Comparison of ENCODE assay signal across 18 cellular contexts in genomic region chr18:79558196-79559120, GRCh38.
A peak's percentile ranks its signal among the peaks of the same experiment; 100 is the strongest.
DNase-seq lines count a peak whose midpoint lies in the region; ATAC-seq and TF ChIP-seq lines count a peak whose summit lies in the region.
"Had no signal": no experiment of that assay in that cellular context is flagged by ENCODE, and none has a peak within 500 bp of the region (broad histone marks: within the 10 kb centered on the region; RNA-seq: fewer than 3 reads in every experiment).

No MANE protein-coding gene starts in this region.

- no peak overlapping the region for H3K27ac ChIP-seq in lower lobe of right lung
- no peak overlapping the region for H3K27ac ChIP-seq in tibial artery
- H3K27ac ChIP-seq: C4-2B had no signal

- intact Hi-C loops in lower lobe of right lung (cut with DNase I) (no loop called here), tibial artery (cut with DNase I; ENCODE audit: low total_unique reads) (no loop called here)

- H3K9me3 Mint-ChIP-seq in activated naive CD8-positive, alpha-beta T cell treated with anti-CD3 and anti-CD28 coated beads, Interleukin-2, amount 10 ng/mL, durations not matched to agents 7 days and 5 days, result no peaks in the 10 kb centered on the region
- no peaks in the 10 kb centered on the region for H3K9me3 Mint-ChIP-seq in activated naive CD8-positive, alpha-beta T cell treated with anti-CD3 and anti-CD28 coated beads, Interleukin-2, amount 50 U/mL, for 24 hours
- no peaks in the 10 kb centered on the region for H3K9me3 Mint-ChIP-seq in chondrocyte (ENCODE audit: low read depth)

- POLR2A ChIA-PET in activated naive CD8-positive, alpha-beta T cell treated with anti-CD3 and anti-CD28 coated beads, Interleukin-2, amount 10 ng/mL, durations not matched to agents 7 days and 5 days (lab: Charles Lee), result no interaction called here

- H3K4me3 ChIP-seq in lower lobe of right lung, result no peak overlapping the region
- no peak overlapping the region for H3K4me3 ChIP-seq in tibial artery

- no peaks in the 10 kb centered on the region for H3K9me3 ChIP-seq in lower lobe of right lung
- H3K9me3 ChIP-seq in tibial artery, result no peaks in the 10 kb centered on the region
- H3K9me3 ChIP-seq: Caco-2 had no signal

- no peak overlapping the region for H3K4me3 Mint-ChIP-seq in activated naive CD8-positive, alpha-beta T cell treated with anti-CD3 and anti-CD28 coated beads, Interleukin-2, amount 10 ng/mL, durations not matched to agents 7 days and 5 days
- no peak overlapping the region for H3K4me3 Mint-ChIP-seq in activated naive CD8-positive, alpha-beta T cell treated with anti-CD3 and anti-CD28 coated beads, Interleukin-2, amount 50 U/mL, for 24 hours
- no peak overlapping the region for H3K4me3 Mint-ChIP-seq in chondrocyte (ENCODE audit: unreplicated experiment)

- H3K27me3 Mint-ChIP-seq in activated naive CD8-positive, alpha-beta T cell treated with anti-CD3 and anti-CD28 coated beads, Interleukin-2, amount 10 ng/mL, durations not matched to agents 7 days and 5 days, result peaks cover 3% of the 10 kb centered on the region
- H3K27me3 Mint-ChIP-seq in activated naive CD8-positive, alpha-beta T cell treated with anti-CD3 and anti-CD28 coated beads, Interleukin-2, amount 50 U/mL, for 24 hours, result peaks cover 2% of the 10 kb centered on the region
- H3K27me3 Mint-ChIP-seq in chondrocyte (ENCODE audit: low read depth), result peaks cover 11% of the 10 kb centered on the region

- H3K4me1 ChIP-seq in lower lobe of right lung (no peaks in the 10 kb centered on the region), tibial artery (peaks cover 0 to 10% (median 7%) of the 10 kb centered on the region in 4 donors)
- H3K4me1 ChIP-seq: Caco-2 had no signal

- H3K4me1 Mint-ChIP-seq in activated naive CD8-positive, alpha-beta T cell treated with anti-CD3 and anti-CD28 coated beads, Interleukin-2, amount 10 ng/mL, durations not matched to agents 7 days and 5 days, result peaks cover 2% of the 10 kb centered on the region
- H3K4me1 Mint-ChIP-seq in activated naive CD8-positive, alpha-beta T cell treated with anti-CD3 and anti-CD28 coated beads, Interleukin-2, amount 50 U/mL, for 24 hours, result no peaks in the 10 kb centered on the region
- peaks cover 21% of the 10 kb centered on the region for H3K4me1 Mint-ChIP-seq in chondrocyte (ENCODE audit: low read depth)

- ATAC-seq in activated naive CD8-positive, alpha-beta T cell treated with anti-CD3 and anti-CD28 coated beads, Interleukin-2, amount 10 ng/mL, durations not matched to agents 7 days and 5 days (ENCODE audit: low read depth), result no peak
- no peak for ATAC-seq in activated naive CD8-positive, alpha-beta T cell treated with anti-CD3 and anti-CD28 coated beads, Interleukin-2, amount 50 U/mL, for 24 hours
- no peak for ATAC-seq in lower lobe of right lung
- ATAC-seq: Panc1 had no signal

- H3K27me3 ChIP-seq in lower lobe of right lung (ENCODE audit: low read depth) (peaks cover 5% of the 10 kb centered on the region), tibial artery (no peaks in the 10 kb centered on the region)

- H3K36me3 Mint-ChIP-seq in activated naive CD8-positive, alpha-beta T cell treated with anti-CD3 and anti-CD28 coated beads, Interleukin-2, amount 10 ng/mL, durations not matched to agents 7 days and 5 days, result no peaks in the 10 kb centered on the region
- no peaks in the 10 kb centered on the region for H3K36me3 Mint-ChIP-seq in activated naive CD8-positive, alpha-beta T cell treated with anti-CD3 and anti-CD28 coated beads, Interleukin-2, amount 50 U/mL, for 24 hours (ENCODE audit: low read depth)
- no peaks in the 10 kb centered on the region for H3K36me3 Mint-ChIP-seq in chondrocyte (ENCODE audit: low read depth)

- peak overlapping the region; percentile 16 for H3K27ac Mint-ChIP-seq in activated naive CD8-positive, alpha-beta T cell treated with anti-CD3 and anti-CD28 coated beads, Interleukin-2, amount 10 ng/mL, durations not matched to agents 7 days and 5 days
- H3K27ac Mint-ChIP-seq in activated naive CD8-positive, alpha-beta T cell treated with anti-CD3 and anti-CD28 coated beads, Interleukin-2, amount 50 U/mL, for 24 hours, result no peak overlapping the region
- no peak overlapping the region for H3K27ac Mint-ChIP-seq in chondrocyte (ENCODE audit: unreplicated experiment)

- H3K36me3 ChIP-seq in lower lobe of right lung (no peaks in the 10 kb centered on the region), tibial artery (no peaks in the 10 kb centered on the region)

- TF ChIP-seq CTCF in chondrocyte (IDR thresholded peaks at IDR 0.05) (no peak), lower lobe of right lung (IDR thresholded peaks at IDR 0.05) (no peak), tibial artery (IDR thresholded peaks at IDR 0.05) (no peak)

- DNase-seq in activated naive CD8-positive, alpha-beta T cell treated with anti-CD3 and anti-CD28 coated beads, Interleukin-2, amount 10 ng/mL, durations not matched to agents 7 days and 5 days, result no peak
- DNase-seq in activated naive CD8-positive, alpha-beta T cell treated with anti-CD3 and anti-CD28 coated beads, Interleukin-2, amount 50 U/mL, for 24 hours, result no peak
- DNase-seq in chondrocyte (ENCODE audit: low spot score) (peak; percentile 88), lower lobe of right lung (peak; percentile 45), tibial artery (peak; percentile 19 to 60), C1 segment of cervical spinal cord (lab: John Stamatoyannopoulos, UW) (no peak), SHP77 treated with DMSO at 0.1 percent for 48 hours (lab: John Stamatoyannopoulos, UW) (no peak), kidney glomerular epithelial cell (lab: John Stamatoyannopoulos, UW) (no peak)
- DNase-seq: Caco-2, H7, Karpas-422, MM.1S, NCI-H1105, NCI-H1694 treated with DMSO at 0.1 percent for 48 hours, NCI-H446 treated with DMSO at 0.1 percent for 48 hours, NCI-H774 had no signal

Comparison
In these comparisons a context has a peak if more than half of its experiments do, and no peak if none do; other contexts are left out.
1. DNase-seq: peak in chondrocyte (single experiment), lower lobe of right lung (single experiment) and tibial artery (2 of 2); none in activated naive CD8-positive, alpha-beta T cell treated with anti-CD3 and anti-CD28 coated beads, Interleukin-2, amount 10 ng/mL, durations not matched to agents 7 days and 5 days (single experiment), activated naive CD8-positive, alpha-beta T cell treated with anti-CD3 and anti-CD28 coated beads, Interleukin-2, amount 50 U/mL, for 24 hours (single experiment), C1 segment of cervical spinal cord (0 of 14), SHP77 treated with DMSO at 0.1 percent for 48 hours (single experiment) and kidney glomerular epithelial cell (single experiment).